ENCODE assay signal across 15 cellular contexts in the genomic region with DNA sequence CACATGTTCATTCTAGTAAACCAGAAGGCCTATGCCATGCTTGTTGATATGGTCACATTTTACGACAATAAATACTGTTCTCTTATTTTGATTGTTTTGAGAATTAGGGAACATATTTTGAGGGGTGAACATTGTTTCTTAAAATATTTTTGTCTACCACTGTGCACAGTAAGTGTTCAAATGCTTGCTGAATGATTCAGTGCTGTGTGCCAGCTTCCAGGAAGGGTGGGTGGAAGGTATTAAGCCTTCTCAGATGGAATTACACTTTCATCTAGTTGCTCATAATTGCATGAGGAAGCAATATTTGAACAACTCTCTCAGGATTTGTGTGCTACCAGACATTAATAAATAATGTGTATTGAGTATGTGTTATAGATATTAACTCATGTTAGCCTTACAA. TPM values are rescaled to one million over a fixed set of nuclear protein-coding genes. Genes with fewer than 3 reads are reported as not detected.
A peak's percentile ranks its signal among the peaks of the same experiment; 100 is the strongest.
DNase-seq lines count a peak whose midpoint lies in the region; ATAC-seq, FAIRE-seq and TF ChIP-seq lines count a peak whose summit lies in the region.
"Had no signal": no experiment of that assay in that cellular context is flagged by ENCODE, and none has a peak within 500 bp of the region (broad histone marks: within the 10 kb centered on the region; RNA-seq: fewer than 3 reads in every experiment).

No MANE protein-coding gene starts in this region.

- peak overlapping the region; percentile 13 for H3K4me2 ChIP-seq in GM23248 (ENCODE audit: unreplicated experiment)
- peak overlapping the region; percentile 31 for H3K4me2 ChIP-seq in skeletal muscle satellite cell (ENCODE audit: low read length)
- H3K4me2 ChIP-seq: A549 had no signal

- no peaks in the 10 kb centered on the region for H3K9me3 ChIP-seq in GM23248 (ENCODE audit: low read depth)
- H3K9me3 ChIP-seq in skeletal muscle satellite cell (replicated peaks; ENCODE audit: low read length) = no peaks in the 10 kb centered on the region

- DNase-seq in GM23248 (peak; percentile 61), astrocyte of the spinal cord (ENCODE audit: low read depth, low spot score) (peak; percentile 7), fibroblast of the conjunctiva (ENCODE audit: low read depth) (peak; percentile 23), HTR-8/SVneo (ENCODE audit: insufficient read length, low spot score) (no peak), nephron progenitor cell (no peak)
- DNase-seq: CD4-positive, CD25-positive, alpha-beta regulatory T cell; NCI-H1092; NCI-H1694; NCI-H345; NCI-H69; NK-92 treated with Interleukin-12 subunit alpha and Interleukin-12 subunit beta, amount 100 ng/mL, for 24 hours had no signal

- no peak overlapping the region for H2AFZ ChIP-seq in GM23248

- no peaks in the 10 kb centered on the region for H3K4me1 Mint-ChIP-seq in nephron progenitor cell
- H3K4me1 Mint-ChIP-seq: CD4-positive, CD25-positive, alpha-beta regulatory T cell had no signal

- no peaks in the 10 kb centered on the region for H3K9me2 ChIP-seq in GM23248 (ENCODE audit: insufficient read depth)

- no peak for ATAC-seq in HG02623 (IDR thresholded peaks at IDR 0.05; ENCODE audit: unreplicated experiment)
- ATAC-seq: A549 had no signal

- peaks cover 21% of the 10 kb centered on the region for H3K9me3 Mint-ChIP-seq in nephron progenitor cell

- H3K4me3 ChIP-seq in GM23248 (no peak overlapping the region), astrocyte of the spinal cord (ENCODE audit: low read depth, low read length) (no peak overlapping the region), skeletal muscle satellite cell (ENCODE audit: low read length) (no peak overlapping the region)
- H3K4me3 ChIP-seq: A549 had no signal

- peaks cover 13% of the 10 kb centered on the region for H3F3A ChIP-seq in GM23248 (ENCODE audit: insufficient read depth)

- no peak overlapping the region for H3K27ac Mint-ChIP-seq in nephron progenitor cell
- H3K27ac Mint-ChIP-seq: CD4-positive, CD25-positive, alpha-beta regulatory T cell had no signal

- H3K4me3 Mint-ChIP-seq in nephron progenitor cell = no peak overlapping the region
- H3K4me3 Mint-ChIP-seq: CD4-positive, CD25-positive, alpha-beta regulatory T cell had no signal

- TF ChIP-seq CTCF in astrocyte of the spinal cord (IDR thresholded peaks at IDR 0.05; ENCODE audit: low read depth, low read length) (no peak), nephron progenitor cell (IDR thresholded peaks at IDR 0.05) (no peak)

- in situ Hi-C loops in GM23248 (cut with MboI) = loop anchor here (25.0 kb wide), 1 partner anchor 612 kb away; no protein-coding TSS in a partner anchor
- in situ Hi-C loops in astrocyte of the spinal cord (cut with HindIII; ENCODE audit: low sequenced_read_pairs) = no loop called here

- no peaks in the 10 kb centered on the region for H3K79me2 ChIP-seq in GM23248 (ENCODE audit: insufficient read depth)

- H3K27me3 Mint-ChIP-seq in nephron progenitor cell (ENCODE audit: low read depth, poor library complexity) = peaks cover 8% of the 10 kb centered on the region
- H3K27me3 Mint-ChIP-seq: CD4-positive, CD25-positive, alpha-beta regulatory T cell had no signal

- peak overlapping the region; percentile 28; the same call in 1 of the 2 replicates for H3K27ac ChIP-seq in GM23248
- H3K27ac ChIP-seq: A549 had no signal

- H3K4me1 ChIP-seq in GM23248 (ENCODE audit: insufficient read depth) (peaks cover 18% of the 10 kb centered on the region), skeletal muscle satellite cell (ENCODE audit: control insufficient read depth, insufficient read depth, low read length) (peaks cover 12% of the 10 kb centered on the region)
- H3K4me1 ChIP-seq: A549 had no signal

- H3K27me3 ChIP-seq in GM23248 (replicated peaks; ENCODE audit: insufficient read depth) = no peaks in the 10 kb centered on the region
- no peaks in the 10 kb centered on the region for H3K27me3 ChIP-seq in skeletal muscle satellite cell (ENCODE audit: control insufficient read depth, insufficient read depth, low read length)

- FAIRE-seq in HTR-8/SVneo (lab: Jason Lieb, UNC) = no peak
- FAIRE-seq: A549, GM12891 had no signal

- H3K36me3 Mint-ChIP-seq in nephron progenitor cell (ENCODE audit: low read depth) = peaks cover 3% of the 10 kb centered on the region

- no peaks in the 10 kb centered on the region for H4K20me1 ChIP-seq in GM23248 (ENCODE audit: insufficient read depth)

- no peak overlapping the region for H3K9ac ChIP-seq in GM23248
- no peak overlapping the region for H3K9ac ChIP-seq in skeletal muscle satellite cell (ENCODE audit: low read depth, low read length)

- 95 to 100% methylated on average over 1 of the region's 1 CpG for WGBS in GM23248 (ENCODE audit: low coverage in 1 of 2, low lambda C conversion rate in 2 of 2, missing lambda C conversion rate in 2 of 2), 2 experiments

- no peaks in the 10 kb centered on the region for H3K36me3 ChIP-seq in GM23248 (ENCODE audit: low read depth)
- H3K36me3 ChIP-seq in skeletal muscle satellite cell (ENCODE audit: insufficient read depth, low read length) = no peaks in the 10 kb centered on the region

RNA-seq across cellular contexts. Expression of gene TMX1, which starts 15.5 kb away (rescaled TPM):
- 54.8 and 55.8 TPM in 2 replicates for total RNA-seq in GM23248 (2014; rRNA removed; shearing (Covaris generic))
- polyA plus RNA-seq in GM23248 (2016; fragmentation: Nextera tagmentation; extraction: Ambion mirVana) = 67.9 and 74.1 TPM in 2 replicates
- 66.0 and 85.9 TPM in 2 replicates for total RNA-seq in skeletal muscle satellite cell (2012; rRNA removed)

Comparison
In these comparisons a context has a peak if more than half of its experiments do, and no peak if none do; other contexts are left out.
1. DNase-seq: peak in GM23248 (single experiment), astrocyte of the spinal cord (single experiment) and fibroblast of the conjunctiva (single experiment); none in HTR-8/SVneo (single experiment) and nephron progenitor cell (single experiment).